Comparison of ENCODE assay signal across 1 cellular context in genomic region chr5:176803943-176804498, GRCh38.
TF ChIP-seq lines count a peak whose summit lies in the region.

No MANE protein-coding gene starts in this region.

TF ChIP-seq in HepG2, 621 proteins besides CTCF, POLR2A, EP300 and RAD21 (continued from another document):
- TF ChIP-seq ZNF331 (CRISPR knock-in tag; IDR thresholded peaks at IDR 0.05) (no peak), EED (CRISPR knock-in tag; IDR thresholded peaks at IDR 0.05) (no peak), REST (IDR thresholded peaks at IDR 0.05; ENCODE audit: borderline replicate concordance in 1 of 2, low read depth in 1 of 2, low read length in 2 of 2) (peak; percentile 80 to 94), ADNP (CRISPR knock-in tag; IDR thresholded peaks at IDR 0.05) (no peak), ZNF253 (CRISPR knock-in tag; IDR thresholded peaks at IDR 0.05; ENCODE audit: borderline replicate concordance) (no peak)
